In genomic region chr13:52738719-52739467, GRCh38 we compare ENCODE assay signal across 8 cellular contexts. TPM values are rescaled to one million over a fixed set of nuclear protein-coding genes. Genes with fewer than 3 reads are reported as not detected.
A peak's percentile ranks its signal among the peaks of the same experiment; 100 is the strongest.
DNase-seq lines count a peak whose midpoint lies in the region; ATAC-seq lines count a peak whose summit lies in the region.

No MANE protein-coding gene starts in this region.

- DNase-seq in ELF-1 (ENCODE audit: low read depth, low spot score): peak; percentile 68
- DNase-seq in anterior cingulate cortex (lab: John Stamatoyannopoulos, UW): peak in 30 of 58 donors; percentile 6 to 52 (median 24)
- peak; percentile 68 for DNase-seq in islet precursor cell
- peak; percentile 9 to 12 for DNase-seq in stimulated activated CD8-positive, alpha-beta memory T cell treated with anti-CD3 and anti-CD28 coated beads, Interleukin-15, amount 100 ng/mL, for 48 hours (ENCODE audit: low read depth in 2 of 2)
- DNase-seq in stimulated activated naive CD4-positive, alpha-beta T cell treated with Interleukin-2 at 50 U/mL for 16 hours (lab: John Stamatoyannopoulos, UW): no peak
- no peak for DNase-seq in SIG-M5 treated with dmso at 0.1 percent for 504 hours (lab: John Stamatoyannopoulos, UW; ENCODE audit: unreplicated experiment)
- DNase-seq in Karpas-422: no peak

- no peaks in the 10 kb centered on the region for H3K36me3 ChIP-seq in Karpas-422 (ENCODE audit: insufficient read depth, low read length)

- no peaks in the 10 kb centered on the region for H3K79me2 ChIP-seq in Karpas-422 (ENCODE audit: low read length)

- H4K20me1 ChIP-seq in Karpas-422 (ENCODE audit: insufficient read depth, low read depth, low read length): no peaks in the 10 kb centered on the region

- no peaks in the 10 kb centered on the region for H3K9me2 ChIP-seq in Karpas-422 (replicated peaks; ENCODE audit: insufficient read depth, low read length)

- H3K4me2 ChIP-seq in Karpas-422 (ENCODE audit: low read depth, low read length, poor library complexity, severe bottlenecking): no peak overlapping the region

- H3K4me3 ChIP-seq in Karpas-422 (ENCODE audit: low read length): no peak overlapping the region

- H3K9me3 ChIP-seq in Karpas-422 (ENCODE audit: low read length): no peaks in the 10 kb centered on the region

- H3K27ac ChIP-seq in Karpas-422 (ENCODE audit: low read length): no peak overlapping the region

- ATAC-seq in HG02885 (IDR thresholded peaks at IDR 0.05; ENCODE audit: poor library complexity, unreplicated experiment): peak; percentile 66

- no peak overlapping the region for H3K9ac ChIP-seq in Karpas-422 (ENCODE audit: low read length)

- H3K27me3 ChIP-seq in Karpas-422 (ENCODE audit: low read length): no peaks in the 10 kb centered on the region

- H2AFZ ChIP-seq in Karpas-422 (ENCODE audit: low read length): no peak overlapping the region

- peaks cover 17% of the 10 kb centered on the region for H3K4me1 ChIP-seq in Karpas-422 (ENCODE audit: low read length)

RNA-seq across cellular contexts. Expression of gene CNMD, which starts 0.7 kb away (rescaled TPM):
- not detected in 2 replicates for total RNA-seq in Karpas-422 (2014; rRNA removed; shearing (Covaris generic); ENCODE audit: low replicate concordance)

Comparison
In these comparisons a context has a peak if more than half of its experiments do, and no peak if none do; other contexts are left out.
1. DNase-seq: peak in ELF-1 (single experiment), anterior cingulate cortex (30 of 58), islet precursor cell (single experiment) and stimulated activated CD8-positive, alpha-beta memory T cell treated with anti-CD3 and anti-CD28 coated beads, Interleukin-15, amount 100 ng/mL, for 48 hours (2 of 2); none in stimulated activated naive CD4-positive, alpha-beta T cell treated with Interleukin-2 at 50 U/mL for 16 hours (single experiment), SIG-M5 treated with dmso at 0.1 percent for 504 hours (single experiment) and Karpas-422 (single experiment).